8 cellular contexts compared by ENCODE assay signal in the genomic region with DNA sequence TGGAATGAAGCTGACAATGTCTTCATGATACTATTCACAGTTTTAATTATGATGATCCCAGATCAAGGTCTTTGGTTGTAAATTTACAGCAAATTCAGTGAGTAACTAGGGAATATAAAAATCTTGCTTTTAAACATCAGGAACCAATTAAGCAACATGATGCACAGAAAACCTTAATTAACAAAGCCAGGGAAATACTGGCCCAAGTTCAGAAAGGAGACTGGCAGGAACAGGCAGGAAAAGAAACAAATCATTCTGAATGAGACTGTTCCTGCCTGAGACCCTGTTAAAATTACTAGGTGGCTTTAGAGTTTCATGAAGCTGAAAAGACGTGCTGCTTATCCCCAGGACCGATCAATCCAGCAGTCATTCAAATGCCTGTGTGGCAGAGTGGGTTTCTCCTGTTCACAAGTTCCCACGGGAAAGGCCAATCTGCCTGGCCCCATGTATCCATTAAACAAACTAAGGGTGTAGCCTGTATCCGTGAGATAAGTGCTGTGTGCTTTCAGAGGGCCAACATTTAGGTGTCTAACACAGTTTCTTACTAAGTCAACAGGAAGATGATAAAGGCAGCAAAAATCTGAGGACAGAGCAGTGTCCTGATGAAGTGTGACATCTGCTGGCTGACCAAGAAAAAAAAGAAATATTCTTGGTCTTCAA. TPM values are rescaled to one million over a fixed set of nuclear protein-coding genes. Genes with fewer than 3 reads are reported as not detected.
A peak's percentile ranks its signal among the peaks of the same experiment; 100 is the strongest.
DNase-seq lines count a peak whose midpoint lies in the region; ATAC-seq and TF ChIP-seq lines count a peak whose summit lies in the region.

No MANE protein-coding gene starts in this region.

- no peak overlapping the region for H3K4me2 ChIP-seq in PC-3 (ENCODE audit: low read length)

- peak; percentile 66 for TF ChIP-seq CTCF in PC-3 (conservative IDR thresholded peaks at IDR 0.05; ENCODE audit: low read depth, low read length)

- H3F3A ChIP-seq in PC-3 (ENCODE audit: low read length, unreplicated experiment), result no peaks in the 10 kb centered on the region

- peak overlapping the region; percentile 71 for H3K27ac ChIP-seq in PC-3 (ENCODE audit: low read length)

- H3K9ac ChIP-seq in PC-3 (ENCODE audit: low read length) (peak overlapping the region; percentile 55), endocrine pancreas (ENCODE audit: control insufficient read depth, insufficient read depth, low read length) (peak overlapping the region; percentile 41)

- H3K9me3 ChIP-seq in PC-3 (ENCODE audit: low read length), result no peaks in the 10 kb centered on the region
- H3K9me3 ChIP-seq in endocrine pancreas (ENCODE audit: control insufficient read depth, low read length), result no peaks in the 10 kb centered on the region

- no peaks in the 10 kb centered on the region for H3K79me2 ChIP-seq in PC-3 (ENCODE audit: low read length)

- BruUV-seq in PC-3 (replicated peaks; lab: Mats Ljungman, UMichigan), result no TSS peak

- no peaks in the 10 kb centered on the region for H3K9me2 ChIP-seq in PC-3 (replicated peaks; ENCODE audit: low read length)

- peaks cover 9% of the 10 kb centered on the region for H3K4me1 ChIP-seq in PC-3 (ENCODE audit: insufficient read depth, low read length)
- H3K4me1 ChIP-seq in endocrine pancreas (ENCODE audit: control insufficient read depth, insufficient read depth, low read length), result no peaks in the 10 kb centered on the region

- H2AFZ ChIP-seq in PC-3 (ENCODE audit: low read length), result no peak overlapping the region

- POLR2A ChIA-PET in PC-3 (lab: Charles Lee; ENCODE audit: unreplicated experiment), result no interaction called here

- ATAC-seq in PC-3 (peak; percentile 99), GM19395 (IDR thresholded peaks at IDR 0.05; ENCODE audit: unreplicated experiment) (no peak)

- CTCF ChIA-PET in PC-3 (lab: Charles Lee), result no interaction called here

- peaks cover 7% of the 10 kb centered on the region for H3K36me3 ChIP-seq in PC-3 (ENCODE audit: low read depth, low read length)
- no peaks in the 10 kb centered on the region for H3K36me3 ChIP-seq in endocrine pancreas (ENCODE audit: control insufficient read depth, insufficient read depth, low read length)

- DNase-seq in NCI-H748 (lab: John Stamatoyannopoulos, UW; ENCODE audit: unreplicated experiment) (peak; percentile 36), NCI-H748 treated with DMSO at 0.1 percent for 48 hours (lab: John Stamatoyannopoulos, UW) (no peak), PC-3 (peak; percentile 58), midbrain (lab: John Stamatoyannopoulos, UW) (peak; percentile 51), MV-4-11 (lab: John Stamatoyannopoulos, UW) (no peak), SKM-1 (lab: John Stamatoyannopoulos, UW; ENCODE audit: unreplicated experiment) (no peak)

- H4K20me1 ChIP-seq in PC-3 (ENCODE audit: low read length), result no peaks in the 10 kb centered on the region

- H3K4me3 ChIP-seq in PC-3 (ENCODE audit: low read length) (no peak overlapping the region), endocrine pancreas (ENCODE audit: control insufficient read depth, insufficient read depth, low read length) (no peak overlapping the region)

- H3K27me3 ChIP-seq in PC-3 (ENCODE audit: low read length), result no peaks in the 10 kb centered on the region
- no peaks in the 10 kb centered on the region for H3K27me3 ChIP-seq in endocrine pancreas (ENCODE audit: control insufficient read depth, insufficient read depth, low read length)

- intact Hi-C loops in PC-3 (cut with micrococcal nuclease), result loop anchor here (1.0 to 10.0 kb wide), 3 partner anchors 53 to 564 kb away; no protein-coding TSS in a partner anchor

RNA-seq across cellular contexts. Expression of gene PUS7, which starts 34.4 kb away (rescaled TPM):
- total RNA-seq in PC-3 (2014; rRNA removed), result 22.0 and 37.2 TPM in 2 replicates

RNA-seq across cellular contexts. Expression of gene RINT1, which starts 44.3 kb away (rescaled TPM):
- 20.8 TPM in 2 replicates for total RNA-seq in PC-3 (2014; rRNA removed)

Comparison
In these comparisons a context has a peak if more than half of its experiments do, and no peak if none do; other contexts are left out.
1. DNase-seq: peak in NCI-H748 (single experiment), PC-3 (single experiment) and midbrain (single experiment); none in NCI-H748 treated with DMSO at 0.1 percent for 48 hours (single experiment), MV-4-11 (single experiment) and SKM-1 (single experiment).